ENCODE assay signal across 26 cellular contexts in genomic region chr1:24514946-24515345, GRCh38. TPM values are rescaled to one million over a fixed set of nuclear protein-coding genes. Genes with fewer than 3 reads are reported as not detected.
DNase-seq lines count a peak whose midpoint lies in the region; ATAC-seq lines count a peak whose summit lies in the region.
"Had no signal": no experiment of that assay in that cellular context is flagged by ENCODE, and none has a peak within 500 bp of the region (broad histone marks: within the 10 kb centered on the region; RNA-seq: fewer than 3 reads in every experiment).

No MANE protein-coding gene starts in this region.

- no peak for DNase-seq in activated naive CD4-positive, alpha-beta T cell treated with anti-CD3 and anti-CD28 coated beads for 36 hours
- no peak for DNase-seq in activated naive CD4-positive, alpha-beta T cell treated with anti-CD3 and anti-CD28 coated beads, Interleukin-2, amount 50 U/mL, for 16 hours
- DNase-seq in G401 (ENCODE audit: low spot score) (peak; percentile 31), T-cell (no peak), kidney tubule cell (ENCODE audit: low spot score) (no peak), Right ventricle myocardium superior (no peak)
- no peak for DNase-seq in naive thymus-derived CD8-positive, alpha-beta T cell
- DNase-seq: activated CD4-positive, alpha-beta T cell treated with anti-CD3 and anti-CD28 coated beads, Interleukin-2, amount 50 U/mL, for 48 hours; DMS153; endodermal cell; head of caudate nucleus; left ventricle myocardium superior; NCI-H1105 treated with DMSO at 0.1 percent for 48 hours; NCI-H2029 treated with DMSO at 0.1 percent for 48 hours; NCI-H526; SIG-M5; small intestine; stimulated activated naive CD4-positive, alpha-beta T cell; T-helper 9 cell had no signal

- no peaks in the 10 kb centered on the region for H3K9me3 Mint-ChIP-seq in activated naive CD4-positive, alpha-beta T cell treated with anti-CD3 and anti-CD28 coated beads for 36 hours
- H3K9me3 Mint-ChIP-seq in T-cell: no peaks in the 10 kb centered on the region
- H3K9me3 Mint-ChIP-seq in naive thymus-derived CD8-positive, alpha-beta T cell: no peaks in the 10 kb centered on the region
- H3K9me3 Mint-ChIP-seq: central memory CD8-positive, alpha-beta T cell; dendritic cell treated with granulocyte-macrophage colony-stimulating factor and Interleukin-4, amounts not matched to agents 40 ng/mL and 50 ng/mL, for 4 days; endodermal cell; WTC11 had no signal

- peaks cover 25% of the 10 kb centered on the region for H3K36me3 Mint-ChIP-seq in activated naive CD4-positive, alpha-beta T cell treated with anti-CD3 and anti-CD28 coated beads for 36 hours (ENCODE audit: low read depth)
- H3K36me3 Mint-ChIP-seq in T-cell: peaks cover 50% of the 10 kb centered on the region
- H3K36me3 Mint-ChIP-seq in naive thymus-derived CD8-positive, alpha-beta T cell: peaks cover 16 to 87% (median 30%) of the 10 kb centered on the region in 3 donors

- in situ Hi-C loops in G401 (cut with HindIII; ENCODE audit: low sequenced_read_pairs): no loop called here

- intact Hi-C loops in activated naive CD4-positive, alpha-beta T cell treated with anti-CD3 and anti-CD28 coated beads for 36 hours (cut with micrococcal nuclease): no loop called here
- intact Hi-C loops in Right ventricle myocardium superior (cut with DNase I): no loop called here

- ATAC-seq in T-cell (replicated peaks in 1 of 4) (no peak), Right ventricle myocardium superior (ENCODE audit: poor library complexity) (no peak), HG03095 (IDR thresholded peaks at IDR 0.05; ENCODE audit: unreplicated experiment) (no peak)
- no peak for ATAC-seq in naive thymus-derived CD8-positive, alpha-beta T cell
- ATAC-seq: GM12878, WTC11 had no signal

- POLR2A ChIA-PET in T-cell (lab: Charles Lee): interaction anchor here (0.6 to 0.9 kb wide), 6 partner anchors 10 to 726 kb away, joined by 3 to 8 read pairs (median 6); no protein-coding TSS in a partner anchor
- POLR2A ChIA-PET in naive thymus-derived CD8-positive, alpha-beta T cell (lab: Charles Lee): interaction anchor here (0.6 to 6.7 kb wide), 9 partner anchors 9 to 50 kb away, joined by 3 to 32 read pairs (median 5); partner anchors contain the start of gene RCAN3

- peaks cover 69% of the 10 kb centered on the region for H3K4me1 Mint-ChIP-seq in activated naive CD4-positive, alpha-beta T cell treated with anti-CD3 and anti-CD28 coated beads for 36 hours (ENCODE audit: low read depth)
- peaks cover 81 to 83% (median 82%) of the 10 kb centered on the region in 3 donors for H3K4me1 Mint-ChIP-seq in T-cell
- peaks cover 31 to 91% (median 75%) of the 10 kb centered on the region in 4 donors for H3K4me1 Mint-ChIP-seq in naive thymus-derived CD8-positive, alpha-beta T cell

- CTCF ChIA-PET in activated naive CD4-positive, alpha-beta T cell treated with anti-CD3 and anti-CD28 coated beads for 36 hours (lab: Charles Lee): interaction anchor here (0.6 to 1.6 kb wide), 3 partner anchors 12 to 22 kb away, joined by 3 to 4 read pairs (median 3); no protein-coding TSS in a partner anchor
- CTCF ChIA-PET in T-cell (lab: Charles Lee): interaction anchor here (0.6 to 1.2 kb wide), 5 partner anchors 29 to 400 kb away, joined by 3 to 8 read pairs (median 4); partner anchors contain the start of gene NIPAL3 (in 1 of the 2)

- peak overlapping the region; percentile 9 for H3K27ac Mint-ChIP-seq in activated naive CD4-positive, alpha-beta T cell treated with anti-CD3 and anti-CD28 coated beads for 36 hours
- peak overlapping the region; percentile 77 to 78 for H3K27ac Mint-ChIP-seq in T-cell
- peak overlapping the region; percentile 23 to 98 (median 81) for H3K27ac Mint-ChIP-seq in naive thymus-derived CD8-positive, alpha-beta T cell
- H3K27ac Mint-ChIP-seq: dendritic cell treated with granulocyte-macrophage colony-stimulating factor and Interleukin-4, amounts not matched to agents 40 ng/mL and 50 ng/mL, for 4 days had no signal

- no peaks in the 10 kb centered on the region for H3K27me3 Mint-ChIP-seq in activated naive CD4-positive, alpha-beta T cell treated with anti-CD3 and anti-CD28 coated beads for 36 hours (ENCODE audit: low read depth)
- H3K27me3 Mint-ChIP-seq in T-cell: no peaks in the 10 kb centered on the region
- no peaks in the 10 kb centered on the region for H3K27me3 Mint-ChIP-seq in naive thymus-derived CD8-positive, alpha-beta T cell
- H3K27me3 Mint-ChIP-seq: central memory CD8-positive, alpha-beta T cell; dendritic cell treated with granulocyte-macrophage colony-stimulating factor and Interleukin-4, amounts not matched to agents 40 ng/mL and 50 ng/mL, for 4 days had no signal

- H3K4me3 Mint-ChIP-seq in activated naive CD4-positive, alpha-beta T cell treated with anti-CD3 and anti-CD28 coated beads for 36 hours: no peak overlapping the region
- H3K4me3 Mint-ChIP-seq in T-cell: peak overlapping the region in 1 of 3 donors; percentile 53
- peak overlapping the region; percentile 11 to 81 (median 55) for H3K4me3 Mint-ChIP-seq in naive thymus-derived CD8-positive, alpha-beta T cell
- H3K4me3 Mint-ChIP-seq: dendritic cell treated with granulocyte-macrophage colony-stimulating factor and Interleukin-4, amounts not matched to agents 40 ng/mL and 50 ng/mL, for 4 days; endodermal cell; WTC11 had no signal

RNA-seq across cellular contexts. Expression of gene RCAN3, which starts 12.3 kb away (rescaled TPM):
- total RNA-seq in activated naive CD4-positive, alpha-beta T cell treated with anti-CD3 and anti-CD28 coated beads for 36 hours: 10 to 100 TPM; 70.8 to 71.9 TPM
- 7.6 and 16.7 TPM in 2 replicates for total RNA-seq in G401 (2014; rRNA removed; shearing (Covaris generic))
- total RNA-seq in T-cell (100 to 1,000 TPM; 149 to 202 (median 186) TPM), Right ventricle myocardium superior (6.5 TPM)
- total RNA-seq in naive thymus-derived CD8-positive, alpha-beta T cell: 100 to 1,000 TPM; 212 to 217 TPM
- 100 to 1,000 TPM; 103 to 152 (median 150) TPM for polyA plus RNA-seq in naive thymus-derived CD8-positive, alpha-beta T cell

RNA-seq across cellular contexts. Expression of gene NCMAP, which starts 40.9 kb away (rescaled TPM):
- total RNA-seq in activated naive CD4-positive, alpha-beta T cell treated with anti-CD3 and anti-CD28 coated beads for 36 hours: under 1 TPM; 0.20 to 0.31 TPM
- total RNA-seq in G401 (2014; rRNA removed; shearing (Covaris generic)): not detected in 2 replicates
- total RNA-seq in T-cell: under 1 TPM in 4 of 5 donors, not detected in 1; 0.13 to 0.23 (median 0.19) TPM
- under 1 TPM in 1 of 2 experiments, not detected in 1; 0.21 TPM for total RNA-seq in naive thymus-derived CD8-positive, alpha-beta T cell
- polyA plus RNA-seq in naive thymus-derived CD8-positive, alpha-beta T cell: under 1 TPM in 2 of 3 donors, not detected in 1; 0.03 to 0.09 TPM
- 0.27 TPM for total RNA-seq in Right ventricle myocardium superior
- total RNA-seq: GM12878, K562, myocyte had no signal
- polyA plus RNA-seq: GM12878 had no signal

Comparison
In these comparisons a context has a peak if more than half of its experiments do, and no peak if none do; other contexts are left out.
1. H3K27ac Mint-ChIP-seq: peak in every context shown above with its lines; median percentile 81 in naive thymus-derived CD8-positive, alpha-beta T cell; 78 in T-cell; 9 in activated naive CD4-positive, alpha-beta T cell treated with anti-CD3 and anti-CD28 coated beads for 36 hours.